ENCODE assay signal across 11 cellular contexts in genomic region chr17:1059131-1059795, GRCh38.
"Had no signal": no experiment of that assay in that cellular context is flagged by ENCODE, and none has a peak within 500 bp of the region (broad histone marks: within the 10 kb centered on the region; RNA-seq: fewer than 3 reads in every experiment).

No MANE protein-coding gene starts in this region.

- H3K27me3 Mint-ChIP-seq: activated naive CD8-positive, alpha-beta T cell; activated T-cell treated with anti-CD3 and anti-CD28 coated beads, Interleukin-2, amount 50 U/mL, for 24 hours; natural killer cell treated with Interleukin-12 subunit alpha and Interleukin-12 subunit beta and Interleukin-15 and Interleukin-18, amount 100 ng/mL, for 72 hours; stimulated activated naive CD8-positive, alpha-beta T cell treated with anti-CD3 and anti-CD28 coated beads, Interleukin-15, Interleukin-2, amounts not matched to agents 100 ng/mL and 50 ng/mL, for 24 hours had no signal

- H3K9me3 Mint-ChIP-seq: activated T-cell treated with anti-CD3 and anti-CD28 coated beads, Interleukin-2, amount 50 U/mL, for 24 hours; natural killer cell treated with Interleukin-12 subunit alpha and Interleukin-12 subunit beta and Interleukin-15 and Interleukin-18, amount 100 ng/mL, for 72 hours; stimulated activated naive CD8-positive, alpha-beta T cell treated with anti-CD3 and anti-CD28 coated beads, Interleukin-15, Interleukin-2, amounts not matched to agents 100 ng/mL and 50 ng/mL, for 24 hours had no signal

- ATAC-seq: gastrocnemius medialis had no signal

- H3K4me3 ChIP-seq: coronary artery, gastrocnemius medialis, testis, upper lobe of right lung had no signal

- H3K4me3 Mint-ChIP-seq: activated naive CD8-positive, alpha-beta T cell; activated T-cell treated with anti-CD3 and anti-CD28 coated beads, Interleukin-2, amount 50 U/mL, for 24 hours; natural killer cell treated with Interleukin-12 subunit alpha and Interleukin-12 subunit beta and Interleukin-15 and Interleukin-18, amount 100 ng/mL, for 72 hours; stimulated activated naive CD8-positive, alpha-beta T cell treated with anti-CD3 and anti-CD28 coated beads, Interleukin-15, Interleukin-2, amounts not matched to agents 100 ng/mL and 50 ng/mL, for 24 hours had no signal

- H3K27me3 ChIP-seq: gastrocnemius medialis, testis, upper lobe of right lung had no signal

- H3K27ac Mint-ChIP-seq: activated naive CD8-positive, alpha-beta T cell; activated T-cell treated with anti-CD3 and anti-CD28 coated beads, Interleukin-2, amount 50 U/mL, for 24 hours; natural killer cell treated with Interleukin-12 subunit alpha and Interleukin-12 subunit beta and Interleukin-15 and Interleukin-18, amount 100 ng/mL, for 72 hours; stimulated activated naive CD8-positive, alpha-beta T cell treated with anti-CD3 and anti-CD28 coated beads, Interleukin-15, Interleukin-2, amounts not matched to agents 100 ng/mL and 50 ng/mL, for 24 hours had no signal

- DNase-seq: effector CD8-positive, alpha-beta T cell; gastrocnemius medialis; testis had no signal

- H3K27ac ChIP-seq: coronary artery, epithelial cell of prostate, testis, upper lobe of right lung had no signal

- H3K9me3 ChIP-seq: gastrocnemius medialis, SK-N-SH, testis, upper lobe of right lung had no signal

- H3K4me1 ChIP-seq: testis, upper lobe of right lung had no signal
